ENCODE assay signal across 1 cellular context in the genomic region with DNA sequence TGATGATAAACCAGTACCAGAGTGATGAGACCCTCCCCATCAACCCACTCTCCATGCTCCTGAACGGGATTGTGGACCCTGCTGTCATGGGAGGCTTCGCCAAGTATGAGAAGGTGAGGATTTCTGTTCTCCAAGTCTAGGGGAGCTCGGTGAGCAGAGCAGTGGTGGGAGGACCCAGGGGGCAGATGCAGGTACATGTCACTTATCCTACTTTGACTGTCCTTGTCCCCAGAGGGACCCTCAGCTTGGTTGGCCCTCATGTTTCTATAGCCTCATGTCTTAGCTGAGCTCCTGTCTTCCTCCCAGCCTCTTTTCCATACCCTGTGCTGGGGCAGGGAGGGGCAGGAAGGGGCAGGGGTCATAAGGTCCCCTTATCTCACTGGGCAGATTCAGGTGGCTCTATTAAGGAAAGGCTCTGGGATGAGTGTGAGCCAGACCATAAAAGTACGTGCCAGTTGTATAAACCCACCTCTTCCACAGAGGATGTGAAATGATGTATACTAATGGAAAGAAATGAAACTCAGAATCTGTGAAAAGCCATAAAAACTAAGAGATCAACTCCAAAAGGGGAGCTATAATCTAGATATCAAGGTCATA.
TF ChIP-seq lines count a peak whose summit lies in the region.

No MANE protein-coding gene starts in this region.

TF ChIP-seq in endothelial cell of umbilical vein, 7 proteins besides CTCF, POLR2A, EP300 and RAD21 (continued from another document):
- TF ChIP-seq, protein P1, sequence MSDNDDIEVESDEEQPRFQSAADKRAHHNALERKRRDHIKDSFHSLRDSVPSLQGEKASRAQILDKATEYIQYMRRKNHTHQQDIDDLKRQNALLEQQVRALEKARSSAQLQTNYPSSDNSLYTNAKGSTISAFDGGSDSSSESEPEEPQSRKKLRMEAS (IDR thresholded peaks at IDR 0.05; ENCODE audit: insufficient read depth, insufficient read length) = no peak
- TF ChIP-seq GATA2 (IDR thresholded peaks at IDR 0.05; ENCODE audit: insufficient read depth, insufficient read length, low read depth, low read length) (no peak), MYC (IDR thresholded peaks at IDR 0.05; ENCODE audit: low read depth, low read length) (no peak)
